ENCODE assay signal across 1 cellular context in the genomic region with DNA sequence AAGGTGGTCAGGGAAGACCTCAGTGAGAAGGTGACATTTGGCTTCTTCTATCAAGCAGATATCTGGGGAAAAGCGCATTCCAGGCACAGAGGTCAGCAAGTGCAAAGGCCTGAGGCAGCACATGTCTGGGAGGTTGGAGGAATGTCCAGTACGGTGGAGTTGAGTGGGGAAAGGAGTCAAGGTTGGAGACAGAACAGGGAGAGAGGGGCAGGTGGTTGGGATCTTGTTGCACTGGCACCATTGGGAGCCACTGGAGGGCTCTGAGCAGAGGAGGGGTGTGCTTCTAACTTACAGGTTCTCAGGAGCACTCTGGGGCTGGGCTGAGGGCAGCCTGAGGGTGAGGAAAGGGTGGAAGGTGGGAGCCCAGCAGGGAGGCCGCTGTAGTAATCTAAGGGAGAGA.
TF ChIP-seq lines count a peak whose summit lies in the region.

No MANE protein-coding gene starts in this region.

TF ChIP-seq in SK-N-SH treated with all-trans-retinoic acid at 6 μM for 48 hours, 23 proteins besides CTCF, POLR2A, EP300 and RAD21 (continued from another document):
- TF ChIP-seq, protein P1, sequence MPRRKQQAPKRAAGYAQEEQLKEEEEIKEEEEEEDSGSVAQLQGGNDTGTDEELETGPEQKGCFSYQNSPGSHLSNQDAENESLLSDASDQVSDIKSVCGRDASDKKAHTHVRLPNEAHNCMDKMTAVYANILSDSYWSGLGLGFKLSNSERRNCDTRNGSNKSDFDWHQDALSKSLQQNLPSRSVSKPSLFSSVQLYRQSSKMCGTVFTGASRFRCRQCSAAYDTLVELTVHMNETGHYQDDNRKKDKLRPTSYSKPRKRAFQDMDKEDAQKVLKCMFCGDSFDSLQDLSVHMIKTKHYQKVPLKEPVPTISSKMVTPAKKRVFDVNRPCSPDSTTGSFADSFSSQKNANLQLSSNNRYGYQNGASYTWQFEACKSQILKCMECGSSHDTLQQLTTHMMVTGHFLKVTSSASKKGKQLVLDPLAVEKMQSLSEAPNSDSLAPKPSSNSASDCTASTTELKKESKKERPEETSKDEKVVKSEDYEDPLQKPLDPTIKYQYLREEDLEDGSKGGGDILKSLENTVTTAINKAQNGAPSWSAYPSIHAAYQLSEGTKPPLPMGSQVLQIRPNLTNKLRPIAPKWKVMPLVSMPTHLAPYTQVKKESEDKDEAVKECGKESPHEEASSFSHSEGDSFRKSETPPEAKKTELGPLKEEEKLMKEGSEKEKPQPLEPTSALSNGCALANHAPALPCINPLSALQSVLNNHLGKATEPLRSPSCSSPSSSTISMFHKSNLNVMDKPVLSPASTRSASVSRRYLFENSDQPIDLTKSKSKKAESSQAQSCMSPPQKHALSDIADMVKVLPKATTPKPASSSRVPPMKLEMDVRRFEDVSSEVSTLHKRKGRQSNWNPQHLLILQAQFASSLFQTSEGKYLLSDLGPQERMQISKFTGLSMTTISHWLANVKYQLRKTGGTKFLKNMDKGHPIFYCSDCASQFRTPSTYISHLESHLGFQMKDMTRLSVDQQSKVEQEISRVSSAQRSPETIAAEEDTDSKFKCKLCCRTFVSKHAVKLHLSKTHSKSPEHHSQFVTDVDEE (CRISPR knock-in tag; IDR thresholded peaks at IDR 0.05), result no peak
- TF ChIP-seq, protein P2, sequence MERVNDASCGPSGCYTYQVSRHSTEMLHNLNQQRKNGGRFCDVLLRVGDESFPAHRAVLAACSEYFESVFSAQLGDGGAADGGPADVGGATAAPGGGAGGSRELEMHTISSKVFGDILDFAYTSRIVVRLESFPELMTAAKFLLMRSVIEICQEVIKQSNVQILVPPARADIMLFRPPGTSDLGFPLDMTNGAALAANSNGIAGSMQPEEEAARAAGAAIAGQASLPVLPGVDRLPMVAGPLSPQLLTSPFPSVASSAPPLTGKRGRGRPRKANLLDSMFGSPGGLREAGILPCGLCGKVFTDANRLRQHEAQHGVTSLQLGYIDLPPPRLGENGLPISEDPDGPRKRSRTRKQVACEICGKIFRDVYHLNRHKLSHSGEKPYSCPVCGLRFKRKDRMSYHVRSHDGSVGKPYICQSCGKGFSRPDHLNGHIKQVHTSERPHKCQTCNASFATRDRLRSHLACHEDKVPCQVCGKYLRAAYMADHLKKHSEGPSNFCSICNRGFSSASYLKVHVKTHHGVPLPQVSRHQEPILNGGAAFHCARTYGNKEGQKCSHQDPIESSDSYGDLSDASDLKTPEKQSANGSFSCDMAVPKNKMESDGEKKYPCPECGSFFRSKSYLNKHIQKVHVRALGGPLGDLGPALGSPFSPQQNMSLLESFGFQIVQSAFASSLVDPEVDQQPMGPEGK (CRISPR knock-in tag; IDR thresholded peaks at IDR 0.05; ENCODE audit: borderline replicate concordance), result no peak; the same call in 1 of the 2 replicates
- TF ChIP-seq ISL1 (CRISPR knock-in tag; IDR thresholded peaks at IDR 0.05), result no peak
- TF ChIP-seq SNAI2 (CRISPR knock-in tag; IDR thresholded peaks at IDR 0.05), result no peak
- no peak for TF ChIP-seq RARB (CRISPR knock-in tag; IDR thresholded peaks at IDR 0.05)
- no peak for TF ChIP-seq TCF4 (CRISPR knock-in tag; IDR thresholded peaks at IDR 0.05; ENCODE audit: borderline replicate concordance)
- TF ChIP-seq ZNF70 (CRISPR knock-in tag; IDR thresholded peaks at IDR 0.05), result no peak
- no peak for TF ChIP-seq PPARA (CRISPR knock-in tag; IDR thresholded peaks at IDR 0.05; ENCODE audit: borderline replicate concordance)
- TF ChIP-seq ARNTL (CRISPR knock-in tag; IDR thresholded peaks at IDR 0.05; ENCODE audit: borderline replicate concordance, low read depth), result no peak
- TF ChIP-seq ZNF8 (CRISPR knock-in tag; IDR thresholded peaks at IDR 0.05), result no peak
- no peak for TF ChIP-seq ZFP30 (CRISPR knock-in tag; IDR thresholded peaks at IDR 0.05)
- no peak for TF ChIP-seq TOX (CRISPR knock-in tag; IDR thresholded peaks at IDR 0.05; ENCODE audit: borderline replicate concordance)
